In the genomic region with DNA sequence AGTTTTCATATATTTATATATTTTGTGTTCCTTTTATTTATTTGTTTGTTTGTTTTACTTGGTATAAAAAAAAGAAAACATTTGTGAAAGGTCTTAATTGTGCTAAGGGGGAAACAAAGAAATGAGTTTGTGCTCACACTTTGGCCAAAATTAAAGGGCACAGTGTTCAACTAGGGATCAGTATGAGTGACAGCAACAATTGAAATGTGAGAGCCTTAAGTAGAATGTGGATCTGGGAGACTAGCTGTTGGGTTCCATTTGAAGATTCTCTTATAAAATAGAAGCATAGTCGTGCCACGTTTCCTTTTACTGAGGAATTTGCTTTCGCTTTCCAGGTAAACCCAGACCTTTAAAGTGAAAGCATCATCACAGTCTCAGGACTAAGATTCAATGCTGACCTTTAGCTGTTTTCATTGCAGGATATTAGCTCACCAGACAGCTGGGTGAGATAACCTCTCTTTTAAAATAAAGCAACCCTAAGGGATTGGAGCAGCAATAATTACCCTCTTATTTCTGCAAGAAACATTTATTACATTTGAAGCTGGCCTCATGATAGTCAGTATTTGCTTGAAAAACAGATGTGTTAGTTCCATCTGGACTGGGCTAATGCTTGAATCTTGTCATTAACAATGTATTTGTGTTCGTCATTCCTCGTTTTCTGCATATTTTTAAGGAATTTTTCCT, we compare ENCODE assay signal across 21 cellular contexts. TPM values are rescaled to one million over a fixed set of nuclear protein-coding genes. Genes with fewer than 3 reads are reported as not detected.
DNase-seq lines count a peak whose midpoint lies in the region; ATAC-seq, FAIRE-seq and TF ChIP-seq lines count a peak whose summit lies in the region.
"Had no signal": no experiment of that assay in that cellular context is flagged by ENCODE, and none has a peak within 500 bp of the region (broad histone marks: within the 10 kb centered on the region; RNA-seq: fewer than 3 reads in every experiment).

No MANE protein-coding gene starts in this region.

- H3K27ac ChIP-seq in IMR-90 (ENCODE audit: insufficient read depth, low read length) (no peak overlapping the region), H1 (ENCODE audit: low read depth, low read length) (no peak overlapping the region), muscle layer of duodenum (ENCODE audit: low read length) (peak overlapping the region; percentile 88)
- H3K27ac ChIP-seq: SJSA1, vagina had no signal

- TF ChIP-seq RAD21 in IMR-90 (IDR thresholded peaks at IDR 0.05; ENCODE audit: low read length) = no peak
- no peak for TF ChIP-seq RAD21 in H1 (IDR thresholded peaks at IDR 0.05 in 1 of 2, conservative IDR thresholded peaks at IDR 0.05 in 1 of 2; ENCODE audit: low read depth in 2 of 2, low read length in 2 of 2)

- H3K79me1 ChIP-seq in IMR-90 (ENCODE audit: low read depth in 1 of 2, low read length in 2 of 2) (no peaks in the 10 kb centered on the region), H1 (ENCODE audit: low read depth, low read length) (no peaks in the 10 kb centered on the region)

- FAIRE-seq in H1 (lab: Jason Lieb, UNC) = no peak

- peak overlapping the region; percentile 64; the same call in 1 of the 2 replicates for H3K18ac ChIP-seq in IMR-90 (ENCODE audit: low read depth, low read length)
- H3K18ac ChIP-seq in H1 (ENCODE audit: extremely low read depth, low read length) = no peak overlapping the region; the same call in 1 of the 2 replicates

- no peak for TF ChIP-seq POLR2A in IMR-90 (IDR thresholded peaks at IDR 0.05; ENCODE audit: low read depth, low read length)
- no peak for TF ChIP-seq POLR2A in H1 (IDR thresholded peaks at IDR 0.05; ENCODE audit: control extremely low read depth in 1 of 2, low read depth in 2 of 2, low read length in 2 of 2)

- no peak overlapping the region for H2AK9ac ChIP-seq in IMR-90 (replicated peaks; ENCODE audit: low read depth, low read length, poor library complexity)

- no peak overlapping the region for H3K23ac ChIP-seq in IMR-90 (ENCODE audit: low read depth, low read length)
- no peak overlapping the region for H3K23ac ChIP-seq in H1 (ENCODE audit: insufficient read length)

- no peak overlapping the region; the same call in 1 of the 2 replicates for H3K4me2 ChIP-seq in IMR-90 (ENCODE audit: low read depth, low read length)
- H3K4me2 ChIP-seq in H1 (ENCODE audit: insufficient read depth in 1 of 2, low read depth in 2 of 2, low read length in 2 of 2) = no peak overlapping the region

- peaks cover 8% of the 10 kb centered on the region for H3K4me1 ChIP-seq in IMR-90 (ENCODE audit: control insufficient read depth, insufficient read depth, low read length)
- no peaks in the 10 kb centered on the region; a peak in 1 of 7 replicates for H3K4me1 ChIP-seq in H1 (replicated peaks in 1 of 4; ENCODE audit: control insufficient read depth in 3 of 4, insufficient read depth in 4 of 4, low read length in 3 of 4)
- peaks cover 9 to 13% of the 10 kb centered on the region in 2 donors for H3K4me1 ChIP-seq in muscle layer of duodenum (ENCODE audit: control insufficient read depth in 1 of 2, insufficient read depth in 2 of 2, low read length in 2 of 2)
- H3K4me1 ChIP-seq: right lobe of liver had no signal

- no peak overlapping the region for H3K27ac Mint-ChIP-seq in T-helper 2 cell treated with Interferon-gamma antibody and Interleukin-4, amounts not matched to agents 5 μg/mL and 100 μg/mL, for 36 hours
- H3K27ac Mint-ChIP-seq: activated T-helper 17 cell treated with anti-CD3 and anti-CD28 coated beads, Interleukin-2, amount 50 U/mL, for 72 hours; T-helper 17 cell; WTC11 had no signal

- no peaks in the 10 kb centered on the region for H3K9me3 Mint-ChIP-seq in T-helper 2 cell treated with Interferon-gamma antibody and Interleukin-4, amounts not matched to agents 5 μg/mL and 100 μg/mL, for 36 hours
- H3K9me3 Mint-ChIP-seq: activated T-helper 17 cell treated with anti-CD3 and anti-CD28 coated beads, Interleukin-2, amount 50 U/mL, for 72 hours had no signal

- no peaks in the 10 kb centered on the region for H3K27me3 ChIP-seq in BJ (ENCODE audit: control insufficient read depth, insufficient read depth, low read length)
- no peaks in the 10 kb centered on the region; the same call in 1 of the 2 replicates for H3K27me3 ChIP-seq in IMR-90 (ENCODE audit: control insufficient read depth, insufficient read depth, low read length)
- no peaks in the 10 kb centered on the region for H3K27me3 ChIP-seq in H1 (replicated peaks in 1 of 4; ENCODE audit: control insufficient read depth in 3 of 4, extremely low read depth in 1 of 4, insufficient read depth in 3 of 4, low read length in 3 of 4)
- H3K27me3 ChIP-seq in muscle layer of duodenum (ENCODE audit: low read depth, low read length) = no peaks in the 10 kb centered on the region
- H3K27me3 ChIP-seq: right lobe of liver, SJSA1, vagina had no signal

- peak overlapping the region; percentile 58 for H2BK120ac ChIP-seq in IMR-90 (ENCODE audit: low read depth, low read length)
- H2BK120ac ChIP-seq in H1 (replicated peaks; ENCODE audit: low read depth, low read length) = no peak overlapping the region

- H2BK20ac ChIP-seq in IMR-90 (ENCODE audit: low read depth, low read length) (peak overlapping the region; percentile 40; the same call in 1 of the 2 replicates), H1 (ENCODE audit: low read length) (no peak overlapping the region)

- peaks cover 24% of the 10 kb centered on the region for H3K4me1 Mint-ChIP-seq in T-helper 2 cell treated with Interferon-gamma antibody and Interleukin-4, amounts not matched to agents 5 μg/mL and 100 μg/mL, for 36 hours (ENCODE audit: low read depth)
- H3K4me1 Mint-ChIP-seq: activated T-helper 17 cell treated with anti-CD3 and anti-CD28 coated beads, Interleukin-2, amount 50 U/mL, for 72 hours had no signal

- H4K20me1 ChIP-seq in IMR-90 (ENCODE audit: insufficient read depth, low read length) (no peaks in the 10 kb centered on the region), H1 (replicated peaks in 1 of 2; ENCODE audit: control insufficient read depth in 1 of 2, insufficient read depth in 2 of 2, low read length in 2 of 2) (no peaks in the 10 kb centered on the region)

- H3K9me3 ChIP-seq in IMR-90 (ENCODE audit: control insufficient read depth, insufficient read depth, low read length) = no peaks in the 10 kb centered on the region
- no peaks in the 10 kb centered on the region for H3K9me3 ChIP-seq in H1 (ENCODE audit: insufficient read depth in 2 of 2, low read depth in 1 of 2, low read length in 1 of 2)
- H3K9me3 ChIP-seq in muscle layer of duodenum (ENCODE audit: control insufficient read depth in 1 of 2, low read length in 2 of 2) = no peaks in the 10 kb centered on the region
- H3K9me3 ChIP-seq: right lobe of liver, SJSA1, vagina had no signal

- H4K91ac ChIP-seq in IMR-90 (ENCODE audit: insufficient read depth, low read depth, low read length) (0 out of 2 replicates have a peak overlapping the region, but pooled peaks have one; percentile 32), H1 (replicated peaks; ENCODE audit: insufficient read length, low read length) (no peak overlapping the region)

- H2BK15ac ChIP-seq in IMR-90 (ENCODE audit: low read depth, low read length) (peak overlapping the region; percentile 18; the same call in 1 of the 3 replicates), H1 (ENCODE audit: low read length) (no peak overlapping the region)

- H4K8ac ChIP-seq in IMR-90 (ENCODE audit: low read depth in 2 of 2, low read length in 2 of 2) (peak overlapping the region in 1 of 2 experiments; percentile 34; a peak in 1 of 4 replicates), H1 (ENCODE audit: extremely low read depth, insufficient read depth, low read length) (no peak overlapping the region)

- H3K79me2 ChIP-seq in H1 (ENCODE audit: control insufficient read depth in 1 of 2, insufficient read depth in 2 of 2, low read length in 2 of 2) = no peaks in the 10 kb centered on the region

- intact Hi-C loops in IMR-90 (cut with micrococcal nuclease) = no loop called here

- H3K9ac ChIP-seq in IMR-90 (ENCODE audit: low read depth, low read length) = no peak overlapping the region
- H3K9ac ChIP-seq in H1 (replicated peaks in 1 of 4; ENCODE audit: extremely low read depth in 1 of 4, low read depth in 3 of 4, low read length in 3 of 4) = no peak overlapping the region

- no peak overlapping the region for H3K4ac ChIP-seq in IMR-90 (ENCODE audit: low read depth, low read length)
- H3K4ac ChIP-seq in H1 (replicated peaks; ENCODE audit: insufficient read length, low read depth, low read length) = no peak overlapping the region

- POLR2A ChIA-PET in BJ (lab: Charles Lee) = no interaction called here
- POLR2A ChIA-PET in IMR-90 (lab: Charles Lee; ENCODE audit: unreplicated experiment) = no interaction called here
- POLR2A ChIA-PET in H1 (lab: Charles Lee; ENCODE audit: partially characterized antibody) = no interaction called here

- dilution Hi-C loops in IMR-90 (cut with HindIII; ENCODE audit: low sequenced_read_pairs, unreplicated experiment) = no loop called here

- H2AK5ac ChIP-seq in IMR-90 (ENCODE audit: low read depth, low read length) = no peak overlapping the region
- H2AK5ac ChIP-seq in H1 (ENCODE audit: low read depth, low read length) = no peak overlapping the region

- H3K9me1 ChIP-seq in IMR-90 (ENCODE audit: insufficient read depth, low read length) = peaks cover 10% of the 10 kb centered on the region; the same call in 1 of the 2 replicates

- CTCF ChIA-PET in BJ (lab: Yijun Ruan, JAX) (interaction anchor here (1.8 kb wide), 1 partner anchor 25 kb away, joined by 4 read pairs; no protein-coding TSS in a partner anchor), IMR-90 (lab: Yijun Ruan, JAX) (no interaction called here), H1 (lab: Charles Lee; ENCODE audit: partially characterized antibody) (interaction anchor here (0.5 to 1.6 kb wide), 4 partner anchors 9 to 184 kb away, joined by 3 to 6 read pairs (median 3); no protein-coding TSS in a partner anchor)

- no TSS peak for BruUV-seq in IMR-90 (replicated peaks; lab: Mats Ljungman, UMichigan)

- TF ChIP-seq CTCF in BJ (IDR thresholded peaks at IDR 0.05; ENCODE audit: insufficient read depth, low read depth, low read length) = no peak
- TF ChIP-seq CTCF in IMR-90 (conservative IDR thresholded peaks at IDR 0.05; ENCODE audit: low read depth, low read length) = no peak
- TF ChIP-seq CTCF in H1 (IDR thresholded peaks at IDR 0.05; ENCODE audit: control extremely low read depth in 1 of 3, insufficient read depth in 1 of 3, low read depth in 1 of 3, low read length in 3 of 3) = no peak

- no peak for TF ChIP-seq EP300 in H1 (IDR thresholded peaks at IDR 0.05; ENCODE audit: borderline replicate concordance in 1 of 2, low read depth in 2 of 2, low read length in 2 of 2)

- peak; percentile 16 for ATAC-seq in IMR-90 (ENCODE audit: low read depth)
- ATAC-seq: activated T-helper 17 cell treated with anti-CD3 and anti-CD28 coated beads, Interleukin-2, amount 50 U/mL, for 72 hours; T-helper 17 cell; WTC11 had no signal

- no peak overlapping the region for H2BK5ac ChIP-seq in IMR-90 (ENCODE audit: low read depth, low read length, poor library complexity, severe bottlenecking)
- H2BK5ac ChIP-seq in H1 (ENCODE audit: low read depth, low read length) = no peak overlapping the region

- 70% methylated on average over 2 of the region's 5 CpGs; no CpG with 5 or more reads in 1 of the 2 experiments for WGBS in IMR-90 (ENCODE audit: extremely low coverage in 2 of 2, insufficient read length in 1 of 2), 2 experiments
- 84% methylated on average over 5 of the region's 5 CpGs; no CpG with 5 or more reads in 1 of the 2 experiments for WGBS in H1 (ENCODE audit: extremely low coverage in 1 of 2, insufficient coverage in 1 of 2, insufficient read length in 1 of 2, insufficient replicate concordance in 2 of 2, low coverage in 1 of 2, low lambda C conversion rate in 2 of 2, missing lambda C conversion rate in 1 of 2), 2 experiments

- no peak overlapping the region for H3K14ac ChIP-seq in IMR-90 (replicated peaks; ENCODE audit: low read depth, low read length)
- no peak overlapping the region for H3K14ac ChIP-seq in H1 (ENCODE audit: insufficient read length)

- H3K56ac ChIP-seq in IMR-90 (ENCODE audit: extremely low read depth, insufficient read depth, low read length) = no peak overlapping the region
- no peak overlapping the region for H3K56ac ChIP-seq in H1 (replicated peaks; ENCODE audit: insufficient read length, low read depth, low read length)

- in situ Hi-C loops in IMR-90 (cut with MboI; ENCODE audit: low sequenced_read_pairs) = no loop called here

- H4K5ac ChIP-seq in IMR-90 (ENCODE audit: low read depth, low read length) (no peak overlapping the region), H1 (ENCODE audit: insufficient read length, low read depth, low read length) (no peak overlapping the region)

- H3K36me3 Mint-ChIP-seq in T-helper 2 cell treated with Interferon-gamma antibody and Interleukin-4, amounts not matched to agents 5 μg/mL and 100 μg/mL, for 36 hours (ENCODE audit: low read depth) = no peaks in the 10 kb centered on the region
- H3K36me3 Mint-ChIP-seq: WTC11 had no signal

- H3K36me3 ChIP-seq in BJ (ENCODE audit: control insufficient read depth, insufficient read depth, low read length) (no peaks in the 10 kb centered on the region), IMR-90 (ENCODE audit: control insufficient read depth, insufficient read depth, low read length) (no peaks in the 10 kb centered on the region), H1 (ENCODE audit: control insufficient read depth in 2 of 4, insufficient read depth in 4 of 4, low read length in 3 of 4) (no peaks in the 10 kb centered on the region), muscle layer of duodenum (ENCODE audit: control insufficient read depth in 1 of 2, insufficient read depth in 2 of 2, low read length in 2 of 2) (no peaks in the 10 kb centered on the region)
- H3K36me3 ChIP-seq: right lobe of liver, SJSA1, vagina had no signal

- H3K4me3 ChIP-seq in BJ (ENCODE audit: low read depth, low read length) (no peak overlapping the region), IMR-90 (ENCODE audit: insufficient read depth, low read depth, low read length) (no peak overlapping the region), H1 (ENCODE audit: extremely low read depth in 1 of 4, insufficient read depth in 2 of 4, low read depth in 3 of 4, low read length in 4 of 4) (no peak overlapping the region), muscle layer of duodenum (ENCODE audit: low read depth in 1 of 2, low read length in 2 of 2) (peak overlapping the region in 1 of 2 donors; percentile 12)
- H3K4me3 ChIP-seq: right lobe of liver, SJSA1, vagina had no signal

- no peaks in the 10 kb centered on the region for H3K23me2 ChIP-seq in H1 (ENCODE audit: low read depth, low read length)

- H3K27me3 Mint-ChIP-seq in T-helper 2 cell treated with Interferon-gamma antibody and Interleukin-4, amounts not matched to agents 5 μg/mL and 100 μg/mL, for 36 hours (ENCODE audit: low read depth) = peaks cover 9% of the 10 kb centered on the region

- H2BK12ac ChIP-seq in H1 (ENCODE audit: low read depth, low read length) = no peak overlapping the region

- no peak overlapping the region for H3K4me3 Mint-ChIP-seq in T-helper 2 cell treated with Interferon-gamma antibody and Interleukin-4, amounts not matched to agents 5 μg/mL and 100 μg/mL, for 36 hours
- H3K4me3 Mint-ChIP-seq: activated T-helper 17 cell treated with anti-CD3 and anti-CD28 coated beads, Interleukin-2, amount 50 U/mL, for 72 hours; T-helper 17 cell; WTC11 had no signal

- H2AFZ ChIP-seq in IMR-90 (replicated peaks; ENCODE audit: low read length, poor library complexity) (no peak overlapping the region), H1 (ENCODE audit: low read length) (peak overlapping the region; percentile 42; the same call in 1 of the 2 replicates)

- DNase-seq in BJ (ENCODE audit: low read depth) = peak; percentile 61
- DNase-seq in IMR-90 = peak; percentile 9
- no peak for DNase-seq in H1 (ENCODE audit: low read depth in 1 of 2, low spot score in 2 of 2)
- no peak for DNase-seq in 8988T
- no peak for DNase-seq in T-helper 2 cell treated with Interferon-gamma antibody and Interleukin-4, amounts not matched to agents 5 μg/mL and 100 μg/mL, for 36 hours (ENCODE audit: low spot score)
- no peak for DNase-seq in inferior parietal cortex (ENCODE audit: extremely low spot score)
- DNase-seq in NCI-H69 (lab: John Stamatoyannopoulos, UW) = no peak
- DNase-seq: COR-L47; effector memory CD4-positive, alpha-beta T cell; HCEC 1CT; NCI-H187; NCI-H510A; occipital lobe; right lobe of liver; stimulated activated CD4-positive, alpha-beta T cell treated with anti-CD3 and anti-CD28 coated beads, Interleukin-2, amount 100 ng/mL, for 24 hours; T-helper 17 cell had no signal

RNA-seq across cellular contexts. Expression of a gene that starts 37.1 kb away (rescaled TPM):
- polyA plus RNA-seq in BJ (2011; rRNA removed) (31.0 and 51.0 TPM in 2 replicates), IMR-90 (2012; rRNA removed) (11.5 and 11.6 TPM in 2 replicates), H1 (2011; rRNA removed) (15.4 and 20.1 TPM in 2 replicates)
- 6.6 and 6.9 TPM in 2 replicates for polyA minus RNA-seq in BJ (2011; rRNA and poly(A)+ RNA removed)
- 6.6 and 9.7 TPM in 2 replicates for total RNA-seq in IMR-90 (2012; rRNA removed)
- polyA plus RNA-seq in IMR-90 (2012; cell fraction: cytosol; rRNA removed) = 5.7 and 11.0 TPM in 2 replicates
- polyA plus RNA-seq in IMR-90 (2012; cell fraction: nucleus; rRNA removed; ENCODE audit: low replicate concordance) = 1.7 and 7.2 TPM in 2 replicates
- 22.8 and 26.8 TPM in 2 replicates for total RNA-seq in H1 (2021; fragmentation: NEBNext Ultra II Directional; extraction: Animal tissue kit (Norgen Biotek cat#: 25700))
- polyA plus RNA-seq in H1 (2011; cell fraction: cytosol; rRNA removed) = 27.0 TPM
- polyA plus RNA-seq in H1 (2011; cell fraction: nucleus; rRNA removed) = 18.9 TPM
- polyA plus RNA-seq in H1 (2012, experiment 1 of 2) = 19.9 to 25.9 TPM (median 21.2 TPM) in 4 replicates
- polyA plus RNA-seq in H1 (2012, experiment 2 of 2) = 3.2 TPM
- polyA plus RNA-seq in H1 (2013, experiment 1 of 2) = 30.2 TPM
- 34.2 TPM for polyA plus RNA-seq in H1 (2013, experiment 2 of 2)
- 16.9 and 20.2 TPM in 2 replicates for polyA minus RNA-seq in H1 (2011; rRNA and poly(A)+ RNA removed)
- 19.7 TPM for polyA minus RNA-seq in H1 (2011; cell fraction: cytosol; rRNA and poly(A)+ RNA removed)
- polyA minus RNA-seq in H1 (2011; cell fraction: nucleus; rRNA and poly(A)+ RNA removed) = 41.8 TPM

Comparison
In these comparisons a context has a peak if more than half of its experiments do, and no peak if none do; other contexts are left out.
1. DNase-seq: peak in BJ (single experiment) and IMR-90 (single experiment); none in H1 (0 of 2), 8988T (single experiment), T-helper 2 cell treated with Interferon-gamma antibody and Interleukin-4, amounts not matched to agents 5 μg/mL and 100 μg/mL, for 36 hours (single experiment), inferior parietal cortex (single experiment) and NCI-H69 (single experiment).